In the genomic region with DNA sequence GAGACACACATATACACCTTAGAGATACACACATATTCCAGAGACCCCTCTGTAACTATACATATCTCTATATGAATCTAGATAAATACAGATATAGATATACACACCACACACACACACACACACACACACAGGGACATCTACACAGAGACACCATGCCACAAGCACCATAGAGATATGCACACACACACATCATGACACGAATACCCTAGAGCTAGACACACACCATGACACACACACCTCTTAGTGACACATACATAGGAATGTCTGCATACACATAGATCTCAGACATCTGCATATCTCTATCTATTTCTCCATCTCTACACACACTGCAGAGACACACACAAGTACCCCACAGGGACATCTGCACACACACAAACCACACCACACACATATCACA, we compare ENCODE assay signal across 23 cellular contexts.
"Had no signal": no experiment of that assay in that cellular context is flagged by ENCODE, and none has a peak within 500 bp of the region (broad histone marks: within the 10 kb centered on the region; RNA-seq: fewer than 3 reads in every experiment).

No MANE protein-coding gene starts in this region.

- H3K4me1 ChIP-seq: colonic mucosa, gastrocnemius medialis, psoas muscle, sigmoid colon, spleen, testis, tibial artery, upper lobe of left lung had no signal

- H3K36me3 Mint-ChIP-seq: memory B cell; naive thymus-derived CD4-positive, alpha-beta T cell; stimulated activated naive B cell treated with anti-CD40 and anti-IgM and Interleukin-4, amounts not matched to agents 10 μg/mL and 1 μg/mL and 100 μg/mL, for 72 hours had no signal

- H3K27ac Mint-ChIP-seq: memory B cell; naive thymus-derived CD4-positive, alpha-beta T cell; nephron progenitor cell; stimulated activated naive B cell treated with anti-CD40 and anti-IgM and Interleukin-4, amounts not matched to agents 10 μg/mL and 1 μg/mL and 100 μg/mL, for 72 hours had no signal

- H3K4me3 ChIP-seq: colonic mucosa, gastrocnemius medialis, lung, psoas muscle, sigmoid colon, skin epidermis, spleen, testis, tibial artery, upper lobe of left lung had no signal

- H3K36me3 ChIP-seq: colonic mucosa, gastrocnemius medialis, sigmoid colon, spleen, tibial artery, upper lobe of left lung had no signal

- H3K27me3 ChIP-seq: colonic mucosa, gastrocnemius medialis, sigmoid colon, spleen, testis, tibial artery, upper lobe of left lung had no signal

- H3K9me3 Mint-ChIP-seq: central memory CD8-positive, alpha-beta T cell; memory B cell had no signal

- H3K27me3 Mint-ChIP-seq: central memory CD8-positive, alpha-beta T cell; stimulated activated naive B cell treated with anti-CD40 and anti-IgM and Interleukin-4, amounts not matched to agents 10 μg/mL and 1 μg/mL and 100 μg/mL, for 72 hours had no signal

- H3K27ac ChIP-seq: colonic mucosa, gastrocnemius medialis, psoas muscle, sigmoid colon, skin epidermis, spleen, testis, tibial artery, upper lobe of left lung had no signal

- H3K9me3 ChIP-seq: colonic mucosa, gastrocnemius medialis, psoas muscle, sigmoid colon, spleen, testis, tibial artery, upper lobe of left lung had no signal

- H3K4me1 Mint-ChIP-seq: central memory CD8-positive, alpha-beta T cell; memory B cell; naive thymus-derived CD4-positive, alpha-beta T cell; stimulated activated naive B cell treated with anti-CD40 and anti-IgM and Interleukin-4, amounts not matched to agents 10 μg/mL and 1 μg/mL and 100 μg/mL, for 72 hours had no signal

- DNase-seq: colonic mucosa; dermis blood vessel endothelial cell; effector memory CD4-positive, alpha-beta T cell; gastrocnemius medialis; head of caudate nucleus; midbrain; naive thymus-derived CD4-positive, alpha-beta T cell; nephron progenitor cell; nucleus accumbens; psoas muscle; right cardiac atrium; sigmoid colon; spleen; stimulated activated CD4-positive, alpha-beta T cell treated with anti-CD3 and anti-CD28 coated beads, Interleukin-4, amount 100 ng/mL, for 4 hours; stimulated activated naive B cell treated with anti-CD40 and anti-IgM and Interleukin-4, amounts not matched to agents 10 μg/mL and 1 μg/mL and 100 μg/mL, for 72 hours; substantia nigra; testis; tibial artery; upper lobe of left lung had no signal

- H3K4me3 Mint-ChIP-seq: central memory CD8-positive, alpha-beta T cell; memory B cell; naive thymus-derived CD4-positive, alpha-beta T cell; nephron progenitor cell; stimulated activated naive B cell treated with anti-CD40 and anti-IgM and Interleukin-4, amounts not matched to agents 10 μg/mL and 1 μg/mL and 100 μg/mL, for 72 hours had no signal
